25 cellular contexts compared by ENCODE assay signal in the genomic region with DNA sequence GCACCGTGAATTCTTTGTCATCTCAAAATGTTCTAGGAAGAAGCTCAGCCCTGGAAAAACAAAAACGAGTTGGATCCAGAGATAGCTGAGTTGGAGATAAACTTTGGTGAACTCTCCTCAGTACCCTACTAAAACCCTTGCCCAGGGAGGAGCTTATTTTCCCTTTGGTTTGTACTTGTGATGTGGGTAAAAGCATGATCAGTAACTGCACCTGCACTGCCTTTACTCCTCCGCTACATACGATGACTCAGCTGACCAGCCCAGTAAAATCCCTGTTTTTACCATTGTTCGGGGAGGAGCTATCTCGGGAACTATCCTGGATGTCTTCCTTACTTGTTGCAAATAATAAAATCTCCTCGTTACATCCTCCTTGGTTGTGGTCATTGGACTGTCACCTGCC.
"Had no signal": no experiment of that assay in that cellular context is flagged by ENCODE, and none has a peak within 500 bp of the region (broad histone marks: within the 10 kb centered on the region; RNA-seq: fewer than 3 reads in every experiment).

No MANE protein-coding gene starts in this region.

- H3K36me3 Mint-ChIP-seq: immature natural killer cell; naive thymus-derived CD8-positive, alpha-beta T cell; stimulated activated naive B cell treated with anti-CD40 and anti-IgM and Interleukin-4, amounts not matched to agents 10 μg/mL and 1 μg/mL and 100 μg/mL, for 72 hours had no signal

- H3K4me1 Mint-ChIP-seq: immature natural killer cell; stimulated activated naive B cell treated with anti-CD40 and anti-IgM and Interleukin-4, amounts not matched to agents 10 μg/mL and 1 μg/mL and 100 μg/mL, for 72 hours had no signal

- H3K27me3 ChIP-seq: spleen, tibial nerve, upper lobe of left lung had no signal

- H3K27ac ChIP-seq: coronary artery, esophagus muscularis mucosa, psoas muscle, skin epidermis, spleen, thoracic aorta, tibial nerve, upper lobe of left lung had no signal

- H3K9me3 ChIP-seq: esophagus muscularis mucosa, psoas muscle, spleen, thoracic aorta, tibial nerve, upper lobe of left lung had no signal

- H3K36me3 ChIP-seq: esophagus muscularis mucosa, spleen, thoracic aorta, tibial nerve, upper lobe of left lung had no signal

- H3K4me1 ChIP-seq: esophagus muscularis mucosa, psoas muscle, spleen, tibial nerve, upper lobe of left lung had no signal

- H3K4me3 ChIP-seq: coronary artery, esophagus muscularis mucosa, psoas muscle, skin epidermis, spleen, thoracic aorta, tibial nerve, upper lobe of left lung had no signal

- DNase-seq: dermis blood vessel endothelial cell; effector memory CD4-positive, alpha-beta T cell; foreskin melanocyte; glutamatergic neuron; hypothalamus; immature natural killer cell; naive thymus-derived CD8-positive, alpha-beta T cell; nephron progenitor cell; nucleus accumbens; posterior cingulate gyrus; psoas muscle; right cardiac atrium; spleen; stimulated activated CD4-positive, alpha-beta T cell treated with anti-CD3 and anti-CD28 coated beads, Interleukin-2, amount 100 ng/mL, for 48 hours; stimulated activated naive B cell treated with anti-CD40 and anti-IgM and Interleukin-4, amounts not matched to agents 10 μg/mL and 1 μg/mL and 100 μg/mL, for 72 hours; upper lobe of left lung had no signal

- H3K9me3 Mint-ChIP-seq: immature natural killer cell; naive thymus-derived CD8-positive, alpha-beta T cell; nephron progenitor cell; stimulated activated naive CD8-positive, alpha-beta T cell treated with anti-CD3 and anti-CD28 coated beads, Interleukin-15, Interleukin-2, amounts not matched to agents 100 ng/mL and 50 ng/mL, for 24 hours had no signal

- FAIRE-seq: endothelial cell of umbilical vein, keratinocyte, urothelium cell line had no signal

- H3K27me3 Mint-ChIP-seq: stimulated activated naive CD8-positive, alpha-beta T cell treated with anti-CD3 and anti-CD28 coated beads, Interleukin-15, Interleukin-2, amounts not matched to agents 100 ng/mL and 50 ng/mL, for 24 hours had no signal

- H3K4me3 Mint-ChIP-seq: immature natural killer cell; naive thymus-derived CD8-positive, alpha-beta T cell; nephron progenitor cell; stimulated activated naive B cell treated with anti-CD40 and anti-IgM and Interleukin-4, amounts not matched to agents 10 μg/mL and 1 μg/mL and 100 μg/mL, for 72 hours; stimulated activated naive CD8-positive, alpha-beta T cell treated with anti-CD3 and anti-CD28 coated beads, Interleukin-15, Interleukin-2, amounts not matched to agents 100 ng/mL and 50 ng/mL, for 24 hours had no signal

- H3K27ac Mint-ChIP-seq: immature natural killer cell; naive thymus-derived CD8-positive, alpha-beta T cell; nephron progenitor cell; stimulated activated naive B cell treated with anti-CD40 and anti-IgM and Interleukin-4, amounts not matched to agents 10 μg/mL and 1 μg/mL and 100 μg/mL, for 72 hours; stimulated activated naive CD8-positive, alpha-beta T cell treated with anti-CD3 and anti-CD28 coated beads, Interleukin-15, Interleukin-2, amounts not matched to agents 100 ng/mL and 50 ng/mL, for 24 hours had no signal

- ATAC-seq: naive thymus-derived CD8-positive, alpha-beta T cell; psoas muscle; right cardiac atrium; stimulated activated naive B cell treated with anti-CD40 and anti-IgM and Interleukin-4, amounts not matched to agents 10 μg/mL and 1 μg/mL and 100 μg/mL, for 72 hours had no signal
